19 cellular contexts compared by ENCODE assay signal in the genomic region with DNA sequence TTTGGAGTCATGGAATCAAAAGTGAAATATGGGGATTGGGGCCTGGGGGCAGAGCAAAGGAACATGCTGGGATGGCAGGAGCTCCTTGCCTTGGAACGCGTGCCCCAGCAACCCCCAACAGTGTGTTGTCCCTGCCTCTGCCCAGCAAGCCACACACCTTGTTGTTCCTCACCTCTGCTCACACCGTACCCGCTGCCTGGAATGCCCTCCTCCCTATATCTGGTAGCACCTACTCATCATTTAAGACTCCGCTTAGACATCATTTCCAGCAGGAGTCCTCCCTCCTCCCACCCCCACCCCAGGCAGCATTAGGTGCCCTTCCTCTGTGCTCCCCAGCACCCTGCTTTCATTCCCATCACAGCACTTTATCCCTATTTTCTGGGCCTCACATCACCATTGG. TPM values are rescaled to one million over a fixed set of nuclear protein-coding genes. Genes with fewer than 3 reads are reported as not detected.
DNase-seq lines count a peak whose midpoint lies in the region; ATAC-seq and TF ChIP-seq lines count a peak whose summit lies in the region.
"Had no signal": no experiment of that assay in that cellular context is flagged by ENCODE, and none has a peak within 500 bp of the region (broad histone marks: within the 10 kb centered on the region; RNA-seq: fewer than 3 reads in every experiment).

No MANE protein-coding gene starts in this region.

- H3K4me3 Mint-ChIP-seq in MCF 10A (ENCODE audit: unreplicated experiment): no peak overlapping the region
- H3K4me3 Mint-ChIP-seq: CD4-positive, alpha-beta T cell; IgD-negative memory B cell had no signal

- H3K9me3 ChIP-seq in GM23248 (ENCODE audit: low read depth) (no peaks in the 10 kb centered on the region), smooth muscle cell (replicated peaks; ENCODE audit: low read depth) (no peaks in the 10 kb centered on the region), OCI-LY7 (ENCODE audit: low read length) (no peaks in the 10 kb centered on the region)

- no peaks in the 10 kb centered on the region for H3K27me3 Mint-ChIP-seq in MCF 10A (ENCODE audit: insufficient read depth, unreplicated experiment)
- H3K27me3 Mint-ChIP-seq: CD4-positive, alpha-beta T cell had no signal

- intact Hi-C loops in MCF 10A (cut with micrococcal nuclease): loop anchor here (10.0 kb wide), 1 partner anchor 737 kb away; the partner anchor contains the start of genes COPA and NCSTN
- intact Hi-C loops in OCI-LY7 (cut with micrococcal nuclease; ENCODE audit: unreplicated experiment): no loop called here

- no peak for DNase-seq in GM23248
- no peak for DNase-seq in MCF 10A (ENCODE audit: unreplicated experiment)
- DNase-seq in foreskin keratinocyte: no peak
- DNase-seq in smooth muscle cell (lab: John Stamatoyannopoulos, UW; ENCODE audit: unreplicated experiment): no peak
- DNase-seq in stimulated activated CD4-positive, alpha-beta T cell treated with anti-CD3 and anti-CD28 coated beads, Interleukin-4, amount 100 ng/mL, for 4 hours: no peak
- no peak for DNase-seq in OCI-LY7 (ENCODE audit: low spot score)
- DNase-seq: AML-193; CD4-positive, alpha-beta T cell; DMS79; H7; NCI-H1417 treated with DMSO at 0.1 percent for 48 hours; NCI-H2029; NCI-H2171 treated with DMSO at 0.1 percent for 48 hours; NCI-H82; SIG-M5 had no signal

- H3K9me2 ChIP-seq in GM23248 (ENCODE audit: insufficient read depth) (no peaks in the 10 kb centered on the region), OCI-LY7 (ENCODE audit: insufficient read depth, low read length) (no peaks in the 10 kb centered on the region)

- no peak for ATAC-seq in foreskin keratinocyte
- ATAC-seq in GM18870 (IDR thresholded peaks at IDR 0.05; ENCODE audit: unreplicated experiment): no peak
- ATAC-seq in HG03045 (IDR thresholded peaks at IDR 0.05; ENCODE audit: unreplicated experiment): no peak

- peak overlapping the region; percentile 88 for H3K27ac ChIP-seq in GM23248
- H3K27ac ChIP-seq in foreskin keratinocyte: peak overlapping the region; percentile 50
- peak overlapping the region; percentile 96 for H3K27ac ChIP-seq in smooth muscle cell (ENCODE audit: low read depth)
- no peak overlapping the region for H3K27ac ChIP-seq in OCI-LY7 (ENCODE audit: low read depth, low read length, poor library complexity, severe bottlenecking)

- no peak for TF ChIP-seq CTCF in MCF 10A (IDR thresholded peaks at IDR 0.05; ENCODE audit: unreplicated experiment)
- TF ChIP-seq CTCF in foreskin keratinocyte (conservative IDR thresholded peaks at IDR 0.05): no peak
- TF ChIP-seq CTCF in smooth muscle cell (IDR thresholded peaks at IDR 0.05; ENCODE audit: borderline replicate concordance, insufficient read depth, poor library complexity, severe bottlenecking): no peak
- TF ChIP-seq CTCF in OCI-LY7 (conservative IDR thresholded peaks at IDR 0.05; ENCODE audit: low read length): no peak

- peak overlapping the region; percentile 52 for H3K27ac Mint-ChIP-seq in MCF 10A (ENCODE audit: low read depth, unreplicated experiment)
- H3K27ac Mint-ChIP-seq: CD4-positive, alpha-beta T cell had no signal

- no peaks in the 10 kb centered on the region for H3K79me2 ChIP-seq in GM23248 (ENCODE audit: insufficient read depth)
- H3K79me2 ChIP-seq in smooth muscle cell (ENCODE audit: low read depth): no peaks in the 10 kb centered on the region
- no peaks in the 10 kb centered on the region for H3K79me2 ChIP-seq in OCI-LY7 (ENCODE audit: insufficient read depth, low read depth, low read length)

- in situ Hi-C loops in GM23248 (cut with MboI): no loop called here

- H3K4me2 ChIP-seq in GM23248 (ENCODE audit: unreplicated experiment): no peak overlapping the region
- H3K4me2 ChIP-seq in smooth muscle cell: peak overlapping the region; percentile 53
- H3K4me2 ChIP-seq in OCI-LY7 (ENCODE audit: low read length): no peak overlapping the region

- no peaks in the 10 kb centered on the region for H3K9me3 Mint-ChIP-seq in MCF 10A (ENCODE audit: unreplicated experiment)
- H3K9me3 Mint-ChIP-seq: CD4-positive, alpha-beta T cell; IgD-negative memory B cell had no signal

- H3K36me3 Mint-ChIP-seq in MCF 10A (ENCODE audit: insufficient read depth, unreplicated experiment): peaks cover 3% of the 10 kb centered on the region
- H3K36me3 Mint-ChIP-seq: IgD-negative memory B cell had no signal

- H3K4me1 ChIP-seq in GM23248 (ENCODE audit: insufficient read depth): peaks cover 54% of the 10 kb centered on the region
- peaks cover 24% of the 10 kb centered on the region for H3K4me1 ChIP-seq in foreskin keratinocyte
- H3K4me1 ChIP-seq in smooth muscle cell (ENCODE audit: low read depth): peaks cover 31% of the 10 kb centered on the region
- H3K4me1 ChIP-seq in OCI-LY7 (ENCODE audit: insufficient read depth, low read length, poor library complexity, severe bottlenecking): no peaks in the 10 kb centered on the region

- WGBS in GM23248 (ENCODE audit: low coverage in 1 of 2, low lambda C conversion rate in 2 of 2, missing lambda C conversion rate in 2 of 2), 2 experiments: 74 to 87% methylated on average over 4 to 5 of the region's 5 CpGs
- WGBS in smooth muscle cell (ENCODE audit: low lambda C conversion rate): 58% methylated on average over 5 of the region's 5 CpGs

- POLR2A ChIA-PET in MCF 10A (lab: Yijun Ruan, JAX) (interaction anchor here (0.6 to 2.0 kb wide), 5 partner anchors 13 to 61 kb away, joined by 3 to 11 read pairs (median 4); partner anchors contain the start of genes F11R, KLHDC9 and USF1), OCI-LY7 (lab: Charles Lee) (interaction anchor here (0.6 to 1.0 kb wide), 2 partner anchors 12 to 31 kb away, joined by 3 to 5 read pairs; partner anchors contain the start of gene ARHGAP30)

- BruUV-seq in MCF 10A (replicated peaks; lab: Mats Ljungman, UMichigan): no TSS peak
- BruUV-seq in OCI-LY7 (replicated peaks; lab: Mats Ljungman, UMichigan): no TSS peak

- H3K4me3 ChIP-seq in GM23248: no peak overlapping the region
- no peak overlapping the region for H3K4me3 ChIP-seq in smooth muscle cell
- H3K4me3 ChIP-seq in OCI-LY7 (ENCODE audit: low read depth, low read length, poor library complexity, severe bottlenecking): no peak overlapping the region

- H3F3A ChIP-seq in GM23248 (ENCODE audit: insufficient read depth) (peaks cover 31% of the 10 kb centered on the region), smooth muscle cell (ENCODE audit: low read depth) (peaks cover 31% of the 10 kb centered on the region)

- peaks cover 71% of the 10 kb centered on the region for H3K4me1 Mint-ChIP-seq in MCF 10A (ENCODE audit: insufficient read depth, unreplicated experiment)
- H3K4me1 Mint-ChIP-seq: IgD-negative memory B cell had no signal

- H3K27me3 ChIP-seq in GM23248 (replicated peaks; ENCODE audit: insufficient read depth) (no peaks in the 10 kb centered on the region), foreskin keratinocyte (no peaks in the 10 kb centered on the region), smooth muscle cell (ENCODE audit: low read depth) (no peaks in the 10 kb centered on the region)

- CTCF ChIA-PET in MCF 10A (lab: Yijun Ruan, JAX) (interaction anchor here (0.6 to 7.0 kb wide), 9 partner anchors 8 to 1191 kb away, joined by 3 to 47 read pairs (median 4); partner anchors contain the start of gene KLHDC9), OCI-LY7 (lab: Charles Lee; ENCODE audit: unreplicated experiment) (no interaction called here)

- H3K9ac ChIP-seq in GM23248 (peak overlapping the region; percentile 26), smooth muscle cell (ENCODE audit: low read depth) (peak overlapping the region; percentile 64)

- H2AFZ ChIP-seq in GM23248 (peak overlapping the region; percentile 64; the same call in 1 of the 2 replicates), smooth muscle cell (ENCODE audit: low read depth) (no peak overlapping the region), OCI-LY7 (ENCODE audit: low read length) (no peak overlapping the region)

- H4K20me1 ChIP-seq in GM23248 (ENCODE audit: insufficient read depth) (no peaks in the 10 kb centered on the region), smooth muscle cell (ENCODE audit: low read depth) (no peaks in the 10 kb centered on the region), OCI-LY7 (ENCODE audit: insufficient read depth, low read length) (no peaks in the 10 kb centered on the region)

- H3K36me3 ChIP-seq in GM23248 (ENCODE audit: low read depth) (no peaks in the 10 kb centered on the region), smooth muscle cell (ENCODE audit: low read depth) (no peaks in the 10 kb centered on the region), OCI-LY7 (ENCODE audit: insufficient read depth, low read length) (no peaks in the 10 kb centered on the region)

RNA-seq across cellular contexts. Expression of gene NECTIN4, which starts 7.8 kb away (rescaled TPM):
- 0.54 TPM in 1 of 2 replicates, not detected in the other for total RNA-seq in GM23248 (2014; rRNA removed; shearing (Covaris generic))
- polyA plus RNA-seq in GM23248 (2016; fragmentation: Nextera tagmentation; extraction: Ambion mirVana): 0.40 and 0.54 TPM in 2 replicates
- 7.0 and 11.2 TPM in 2 replicates for total RNA-seq in MCF 10A (2022)
- total RNA-seq in foreskin keratinocyte: 0.67 and 1.2 TPM in 2 replicates
- polyA plus RNA-seq in foreskin keratinocyte: 0.19 and 0.39 TPM in 2 replicates
- 18.2 and 27.6 TPM in 2 replicates for total RNA-seq in smooth muscle cell
- 12.7 and 32.8 TPM in 2 replicates for polyA plus RNA-seq in smooth muscle cell
- not detected in 2 replicates for total RNA-seq in OCI-LY7 (2014; rRNA removed; shearing (Covaris generic))
- total RNA-seq in OCI-LY7 (2022): not detected in 2 replicates
- total RNA-seq: H7, LHCN-M2 had no signal
- polyA plus RNA-seq: IgD-negative memory B cell had no signal

RNA-seq across cellular contexts. Expression of gene ARHGAP30, which starts 11.8 kb away (rescaled TPM):
- not detected in 2 replicates for total RNA-seq in GM23248 (2014; rRNA removed; shearing (Covaris generic))
- 0.21 and 0.29 TPM in 2 replicates for polyA plus RNA-seq in GM23248 (2016; fragmentation: Nextera tagmentation; extraction: Ambion mirVana)
- 0.34 and 0.58 TPM in 2 replicates for total RNA-seq in MCF 10A (2022)
- not detected in 2 replicates for total RNA-seq in foreskin keratinocyte
- not detected in 2 replicates for polyA plus RNA-seq in foreskin keratinocyte
- 0.90 and 1.2 TPM in 2 replicates for total RNA-seq in smooth muscle cell
- 0.13 and 1.1 TPM in 2 replicates for polyA plus RNA-seq in smooth muscle cell
- total RNA-seq in OCI-LY7 (2014; rRNA removed; shearing (Covaris generic)): 56.2 and 62.9 TPM in 2 replicates
- 86.7 and 101 TPM in 2 replicates for total RNA-seq in OCI-LY7 (2022)
- total RNA-seq: H7, LHCN-M2 had no signal

RNA-seq across cellular contexts. Expression of gene KLHDC9, which starts 16.6 kb away (rescaled TPM):
- 3.7 and 5.6 TPM in 2 replicates for total RNA-seq in GM23248 (2014; rRNA removed; shearing (Covaris generic))
- 3.2 and 3.3 TPM in 2 replicates for polyA plus RNA-seq in GM23248 (2016; fragmentation: Nextera tagmentation; extraction: Ambion mirVana)
- not detected in 2 replicates for total RNA-seq in MCF 10A (2022)
- total RNA-seq in foreskin keratinocyte: 1.3 and 2.0 TPM in 2 replicates
- 1.7 and 1.8 TPM in 2 replicates for polyA plus RNA-seq in foreskin keratinocyte
- 2.2 and 10.0 TPM in 2 replicates for total RNA-seq in smooth muscle cell
- 3.3 and 4.6 TPM in 2 replicates for polyA plus RNA-seq in smooth muscle cell
- 0.95 and 2.7 TPM in 2 replicates for total RNA-seq in OCI-LY7 (2014; rRNA removed; shearing (Covaris generic))
- total RNA-seq in OCI-LY7 (2022): 1.3 and 3.0 TPM in 2 replicates

RNA-seq across cellular contexts. Expression of gene USF1, which starts 35.7 kb away (rescaled TPM):
- 53.2 and 68.4 TPM in 2 replicates for total RNA-seq in GM23248 (2014; rRNA removed; shearing (Covaris generic))
- polyA plus RNA-seq in GM23248 (2016; fragmentation: Nextera tagmentation; extraction: Ambion mirVana) (12.2 and 17.1 TPM in 2 replicates), foreskin keratinocyte (30.9 and 31.0 TPM in 2 replicates), smooth muscle cell (18.2 and 20.0 TPM in 2 replicates)
- total RNA-seq in MCF 10A (2022) (48.8 and 52.8 TPM in 2 replicates), foreskin keratinocyte (38.5 and 39.0 TPM in 2 replicates), smooth muscle cell (47.0 and 51.7 TPM in 2 replicates), OCI-LY7 (2022) (57.6 and 60.9 TPM in 2 replicates)
- total RNA-seq in OCI-LY7 (2014; rRNA removed; shearing (Covaris generic)): 83.1 and 97.5 TPM in 2 replicates

RNA-seq across cellular contexts. Expression of gene PFDN2, which starts 36.3 kb away (rescaled TPM):
- 32.4 and 35.9 TPM in 2 replicates for total RNA-seq in GM23248 (2014; rRNA removed; shearing (Covaris generic))
- polyA plus RNA-seq in GM23248 (2016; fragmentation: Nextera tagmentation; extraction: Ambion mirVana) (121 and 125 TPM in 2 replicates), foreskin keratinocyte (251 and 255 TPM in 2 replicates), smooth muscle cell (139 and 150 TPM in 2 replicates)
- total RNA-seq in MCF 10A (2022) (514 and 683 TPM in 2 replicates), foreskin keratinocyte (105 and 127 TPM in 2 replicates), smooth muscle cell (49.0 and 82.0 TPM in 2 replicates), OCI-LY7 (2022) (79.5 and 95.3 TPM in 2 replicates)
- 52.7 and 55.6 TPM in 2 replicates for total RNA-seq in OCI-LY7 (2014; rRNA removed; shearing (Covaris generic))

Comparison
In these comparisons a context has a peak if more than half of its experiments do, and no peak if none do; other contexts are left out.
1. RNA of gene ARHGAP30, which starts 11.8 kb away (total RNA-seq): 56.2 to 101 TPM in OCI-LY7; 0.90 to 1.2 TPM in smooth muscle cell, 0.34 to 0.58 TPM in MCF 10A, not detected in GM23248 and not detected in foreskin keratinocyte; every median in the first group is over 10 times any median in the second.